In the genomic region with DNA sequence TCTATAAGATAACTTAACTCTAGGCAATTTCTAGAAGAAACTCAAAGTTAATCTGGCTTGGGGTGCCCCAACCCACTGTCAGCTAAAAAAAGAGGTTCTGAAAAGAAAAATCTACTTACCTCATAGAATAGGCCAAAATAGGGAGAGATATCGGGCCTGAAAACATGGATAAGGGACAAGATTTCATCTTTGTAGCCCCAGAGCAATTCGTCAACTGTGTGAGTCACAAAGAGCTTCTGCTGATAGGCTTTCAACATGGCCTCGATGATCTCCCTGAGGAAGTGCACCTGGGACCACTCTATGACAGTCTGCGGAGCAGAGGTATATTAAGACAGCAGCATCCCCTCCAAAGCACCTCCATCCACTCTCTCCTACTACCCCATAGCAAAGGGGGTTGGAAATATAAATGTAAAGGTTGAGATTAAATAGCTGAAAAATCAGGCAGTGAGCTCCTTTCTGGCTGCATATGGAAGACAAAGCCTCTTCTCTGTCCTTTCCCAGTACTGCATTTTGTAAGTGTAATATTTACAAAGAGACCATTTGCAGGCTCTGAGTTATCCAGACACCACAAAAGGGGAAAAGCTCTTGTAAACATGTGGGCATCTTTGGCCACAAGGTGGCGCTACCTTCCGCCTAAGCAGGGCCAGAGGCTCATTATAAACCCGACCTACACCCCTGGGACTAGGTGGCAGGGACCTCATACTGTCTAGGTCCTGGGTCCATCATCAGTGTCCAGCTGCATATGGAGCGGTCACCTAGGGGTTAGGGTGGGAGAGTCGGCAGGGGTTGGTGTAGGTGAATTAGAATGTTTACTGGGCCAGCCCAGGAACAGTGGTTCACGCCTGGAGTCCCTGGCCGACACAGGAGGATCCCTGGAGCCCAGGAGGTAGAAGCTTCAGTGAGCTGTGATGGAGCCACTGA, we compare ENCODE assay signal across 8 cellular contexts. TPM values are rescaled to one million over a fixed set of nuclear protein-coding genes. Genes with fewer than 3 reads are reported as not detected.
DNase-seq lines count a peak whose midpoint lies in the region; ATAC-seq and TF ChIP-seq lines count a peak whose summit lies in the region.

No MANE protein-coding gene starts in this region.

- no peak for TF ChIP-seq POLR2A in adrenal gland (IDR thresholded peaks at IDR 0.05)

- DNase-seq in NCI-H146 (lab: John Stamatoyannopoulos, UW) (peak; percentile 78), T follicular helper cell (ENCODE audit: low read depth) (peak; percentile 71), adrenal gland (peak; percentile 79 to 96 (median 89)), left ventricle myocardium superior (peak; percentile 92), retinal pigment epithelial cell (ENCODE audit: low read depth) (peak; percentile 28), cerebellar nuclear complex (lab: John Stamatoyannopoulos, UW) (no peak)

- H3K36me3 ChIP-seq in adrenal gland (replicated peaks in 1 of 2) = peaks cover 0 to 13% of the 10 kb centered on the region in 2 donors

- no peaks in the 10 kb centered on the region for H3K9me3 ChIP-seq in adrenal gland (replicated peaks in 1 of 3)

- WGBS in adrenal gland, 4 donors = 43 to 54% (median 47%) methylated on average over 11 of the region's 11 CpGs

- TF ChIP-seq CTCF in GM12874 (IDR thresholded peaks at IDR 0.05; ENCODE audit: insufficient read depth, low read depth, low read length) = peak; percentile 81
- peak; percentile 81 to 96 (median 86) for TF ChIP-seq CTCF in adrenal gland (IDR thresholded peaks at IDR 0.05)
- peak; percentile 88 for TF ChIP-seq CTCF in retinal pigment epithelial cell (conservative IDR thresholded peaks at IDR 0.05; ENCODE audit: low read depth, low read length)

- intact Hi-C loops in adrenal gland (cut with DNase I) (loop anchor here (5.0 to 10.0 kb wide), 4 partner anchors 75 to 325 kb away; a partner anchor contains a TSS), left ventricle myocardium superior (cut with micrococcal nuclease) (no loop called here)

- no peak overlapping the region for H3K27ac ChIP-seq in adrenal gland

- ATAC-seq in HG02678 (IDR thresholded peaks at IDR 0.05; ENCODE audit: unreplicated experiment) (peak; percentile 88), left ventricle myocardium superior (peak; percentile 86)

- no peaks in the 10 kb centered on the region for H3K27me3 ChIP-seq in adrenal gland

- peaks cover 0 to 17% of the 10 kb centered on the region in 2 donors for H3K4me1 ChIP-seq in adrenal gland (replicated peaks in 1 of 2)

- H3K4me3 ChIP-seq in adrenal gland (no peak overlapping the region), retinal pigment epithelial cell (ENCODE audit: low read length) (no peak overlapping the region)

RNA-seq across cellular contexts. Expression of a gene that starts 31.5 kb away (rescaled TPM):
- 10 to 100 TPM; 10.8 to 37.7 (median 22.8) TPM for total RNA-seq in adrenal gland
- polyA plus RNA-seq in adrenal gland = 10 to 100 TPM; 19.5 to 22.0 (median 21.6) TPM
- 17.3 TPM for total RNA-seq in left ventricle myocardium superior

RNA-seq across cellular contexts. Expression of a gene that starts 34.0 kb away (rescaled TPM):
- total RNA-seq in adrenal gland (100 to 1,000 TPM; 119 to 179 (median 139) TPM), left ventricle myocardium superior (91.4 TPM)
- 100 to 1,000 TPM in 1 of 3 donors, 10 to 100 TPM in 2; 41.5 to 117 (median 82.9) TPM for polyA plus RNA-seq in adrenal gland

Comparison
In these comparisons a context has a peak if more than half of its experiments do, and no peak if none do; other contexts are left out.
1. DNase-seq: peak in NCI-H146 (single experiment), T follicular helper cell (single experiment), adrenal gland (7 of 7), left ventricle myocardium superior (single experiment) and retinal pigment epithelial cell (single experiment); none in cerebellar nuclear complex (0 of 2).
2. Peak in every context shown above with its lines, with median percentiles within 50 percentile points of each other: CTCF ChIP-seq.